Comparison of ENCODE assay signal across 8 cellular contexts in the genomic region with DNA sequence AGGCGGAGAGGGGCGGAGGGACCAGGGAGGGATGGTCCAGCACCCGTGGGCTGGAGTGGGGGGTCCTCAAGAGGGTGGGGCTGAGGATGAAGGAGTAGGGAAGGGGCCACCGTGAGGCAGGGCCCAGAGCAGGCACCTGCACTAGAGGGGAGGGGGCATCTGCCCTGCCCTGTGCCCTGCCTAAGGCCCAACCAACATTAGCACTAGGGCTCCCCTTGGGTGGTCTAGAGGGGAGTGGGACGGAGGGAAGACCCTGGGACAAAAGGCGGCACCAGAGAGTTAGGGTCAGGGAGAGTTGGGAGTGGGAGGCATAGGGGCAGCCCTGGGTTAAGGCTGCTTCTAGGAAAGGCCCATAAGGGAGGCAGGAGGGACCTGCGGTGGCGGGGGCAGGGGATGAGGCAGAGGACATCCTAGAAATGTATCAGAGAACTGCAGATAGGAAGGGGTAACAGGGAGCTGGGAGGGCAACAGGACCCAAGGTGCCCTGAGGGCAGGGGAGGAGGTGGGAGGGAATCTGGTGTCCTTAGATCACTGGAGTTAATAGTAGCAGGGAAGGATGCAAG. TPM values are rescaled to one million over a fixed set of nuclear protein-coding genes. Genes with fewer than 3 reads are reported as not detected.
DNase-seq lines count a peak whose midpoint lies in the region; TF ChIP-seq lines count a peak whose summit lies in the region.

No MANE protein-coding gene starts in this region.

- peaks cover 27% of the 10 kb centered on the region for H3K4me1 ChIP-seq in CD8-positive, alpha-beta memory T cell (ENCODE audit: insufficient read depth, low read length)
- H3K4me1 ChIP-seq in OCI-LY1 (ENCODE audit: insufficient read depth, low read length, severe bottlenecking): peaks cover 23% of the 10 kb centered on the region
- peaks cover 3% of the 10 kb centered on the region for H3K4me1 ChIP-seq in osteoblast (ENCODE audit: insufficient read depth, low read length)

- H3K36me3 ChIP-seq in CD8-positive, alpha-beta memory T cell (ENCODE audit: insufficient read depth, low read length): no peaks in the 10 kb centered on the region
- H3K36me3 ChIP-seq in OCI-LY1 (ENCODE audit: insufficient read depth, low read length): peaks cover 3% of the 10 kb centered on the region; the same call in 1 of the 2 replicates
- no peaks in the 10 kb centered on the region for H3K36me3 ChIP-seq in osteoblast (ENCODE audit: insufficient read depth, low read length)

- peaks cover 0 to 4% of the 10 kb centered on the region in 2 donors for H3K27me3 Mint-ChIP-seq in CD8-positive, alpha-beta memory T cell

- DNase-seq in CD8-positive, alpha-beta memory T cell: no peak
- no peak for DNase-seq in epithelial cell of esophagus (ENCODE audit: low read depth)
- peak; percentile 43 for DNase-seq in osteoblast (ENCODE audit: insufficient read length, low spot score, missing footprints)
- DNase-seq in effector CD8-positive, alpha-beta T cell (lab: John Stamatoyannopoulos, UW): no peak
- no peak for DNase-seq in NCI-H1694 treated with DMSO at 0.1 percent for 48 hours (lab: John Stamatoyannopoulos, UW)
- no peak for DNase-seq in NCI-H524 (lab: John Stamatoyannopoulos, UW)
- no peak for DNase-seq in anterior cingulate cortex (lab: John Stamatoyannopoulos, UW)

- H3K4me3 Mint-ChIP-seq in CD8-positive, alpha-beta memory T cell: peak overlapping the region; percentile 91 to 99 (median 96)

- H2AFZ ChIP-seq in OCI-LY1 (ENCODE audit: low read length) (no peak overlapping the region), osteoblast (ENCODE audit: low read length) (peak overlapping the region; percentile 95)

- no peaks in the 10 kb centered on the region for H3K27me3 ChIP-seq in CD8-positive, alpha-beta memory T cell (ENCODE audit: insufficient read depth, low read length, poor library complexity, severe bottlenecking)
- no peaks in the 10 kb centered on the region for H3K27me3 ChIP-seq in OCI-LY1 (ENCODE audit: insufficient read depth, low read length)
- H3K27me3 ChIP-seq in osteoblast (ENCODE audit: insufficient read depth, low read length): no peaks in the 10 kb centered on the region

- H3F3A ChIP-seq in OCI-LY1 (ENCODE audit: insufficient read depth, low read length): no peaks in the 10 kb centered on the region

- peak overlapping the region in 6 of 8 donors; percentile 86 to 91 (median 89) for H3K27ac Mint-ChIP-seq in CD8-positive, alpha-beta memory T cell

- peak overlapping the region; percentile 89 for H3K4me3 ChIP-seq in CD8-positive, alpha-beta memory T cell (ENCODE audit: low read length)
- H3K4me3 ChIP-seq in OCI-LY1 (ENCODE audit: low read depth, low read length, poor library complexity, severe bottlenecking): peak overlapping the region; percentile 78
- peak overlapping the region; percentile 82 for H3K4me3 ChIP-seq in epithelial cell of esophagus (ENCODE audit: low read length)
- H3K4me3 ChIP-seq in osteoblast (ENCODE audit: insufficient read depth, low read length): peak overlapping the region; percentile 89

- peak overlapping the region; percentile 71; the same call in 1 of the 2 replicates for H3K9ac ChIP-seq in OCI-LY1 (ENCODE audit: low read length)

- H3K79me2 ChIP-seq in OCI-LY1 (ENCODE audit: insufficient read depth, low read length) (no peaks in the 10 kb centered on the region), osteoblast (ENCODE audit: insufficient read depth, low read length) (no peaks in the 10 kb centered on the region)

- no peaks in the 10 kb centered on the region for H3K9me2 ChIP-seq in OCI-LY1 (ENCODE audit: low read depth, low read length)

- H4K20me1 ChIP-seq in OCI-LY1 (ENCODE audit: insufficient read depth, low read length) (no peaks in the 10 kb centered on the region), osteoblast (ENCODE audit: insufficient read depth, low read length) (no peaks in the 10 kb centered on the region)

- H3K4me2 ChIP-seq in OCI-LY1 (ENCODE audit: low read length): peak overlapping the region; percentile 78
- peak overlapping the region; percentile 96 for H3K4me2 ChIP-seq in osteoblast (ENCODE audit: insufficient read depth, low read length)

- no peaks in the 10 kb centered on the region for H3K9me3 ChIP-seq in CD8-positive, alpha-beta memory T cell (ENCODE audit: low read length)
- H3K9me3 ChIP-seq in OCI-LY1 (ENCODE audit: low read length): no peaks in the 10 kb centered on the region
- no peaks in the 10 kb centered on the region for H3K9me3 ChIP-seq in osteoblast (ENCODE audit: low read depth, low read length)

- H3K9me3 Mint-ChIP-seq in CD8-positive, alpha-beta memory T cell: no peaks in the 10 kb centered on the region

- CTCF ChIA-PET in CD8-positive, alpha-beta memory T cell (lab: Charles Lee): interaction anchor here (1.0 to 8.7 kb wide), 6 partner anchors 11 to 98 kb away, joined by 3 to 126 read pairs (median 10); no protein-coding TSS in a partner anchor

- H3K4me1 Mint-ChIP-seq in CD8-positive, alpha-beta memory T cell: peaks cover 46 to 71% (median 54%) of the 10 kb centered on the region in 3 donors

- POLR2A ChIA-PET in CD8-positive, alpha-beta memory T cell (lab: Charles Lee): interaction anchor here (0.6 to 1.5 kb wide), 2 partner anchors 22 to 40 kb away, joined by 4 to 5 read pairs; no protein-coding TSS in a partner anchor

- TF ChIP-seq CTCF in OCI-LY1 (IDR thresholded peaks at IDR 0.05; ENCODE audit: low read length) (no peak), epithelial cell of esophagus (IDR thresholded peaks at IDR 0.05; ENCODE audit: insufficient read depth, low read depth, low read length, missing control alignments) (no peak), osteoblast (IDR thresholded peaks at IDR 0.05; ENCODE audit: extremely low read depth, low read depth, low read length) (no peak)

- H3K27ac ChIP-seq in CD8-positive, alpha-beta memory T cell (ENCODE audit: low read depth, low read length): peak overlapping the region; percentile 51
- H3K27ac ChIP-seq in OCI-LY1 (ENCODE audit: low read depth, low read length, poor library complexity, severe bottlenecking) (no peak overlapping the region), osteoblast (ENCODE audit: low read depth, low read length) (no peak overlapping the region)

- H3K36me3 Mint-ChIP-seq in CD8-positive, alpha-beta memory T cell: peaks cover 0 to 28% (median 0%) of the 10 kb centered on the region in 3 donors

RNA-seq across cellular contexts. Expression of gene HLA-F, which starts 24.5 kb away (rescaled TPM):
- total RNA-seq in CD8-positive, alpha-beta memory T cell: 100 to 1,000 TPM; 222 to 242 TPM
- 500 TPM for polyA plus RNA-seq in CD8-positive, alpha-beta memory T cell
- total RNA-seq in osteoblast: 30.4 and 44.2 TPM in 2 replicates
